ENCODE assay signal across 26 cellular contexts in the genomic region with DNA sequence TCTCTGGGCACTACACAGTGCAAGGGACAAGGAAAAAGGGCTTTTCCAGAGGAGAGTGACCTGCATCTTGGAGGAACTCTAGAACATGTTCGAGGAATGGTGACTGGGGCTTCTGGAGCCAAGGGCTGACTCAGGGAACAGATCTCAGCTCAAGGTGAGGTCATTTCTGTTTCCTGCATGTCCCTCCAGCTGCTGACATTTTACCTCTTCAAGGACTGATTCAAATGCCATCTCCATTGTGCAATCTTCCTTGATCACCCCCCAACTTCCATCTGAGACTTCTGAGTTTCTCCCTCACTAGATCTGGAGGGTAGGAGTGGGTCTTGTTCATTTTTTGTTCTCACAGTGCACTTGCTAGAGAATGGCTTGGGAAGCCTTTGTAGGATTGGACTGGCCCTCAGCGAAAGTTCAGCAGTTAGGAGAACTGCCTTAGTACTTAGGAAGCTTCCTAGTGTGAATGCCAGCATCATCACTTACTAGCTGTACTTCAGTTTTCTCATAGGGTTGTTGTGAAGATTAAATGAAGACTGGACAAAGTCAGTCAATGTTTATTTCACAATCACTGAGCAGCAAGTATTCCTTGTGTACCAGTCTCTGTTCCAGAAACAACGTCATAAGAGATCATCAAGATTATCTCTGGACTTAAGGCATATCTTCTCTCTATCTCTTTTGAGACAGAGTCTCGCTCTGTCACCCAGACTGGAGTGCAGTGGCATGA. TPM values are rescaled to one million over a fixed set of nuclear protein-coding genes. Genes with fewer than 3 reads are reported as not detected.
A peak's percentile ranks its signal among the peaks of the same experiment; 100 is the strongest.
DNase-seq lines count a peak whose midpoint lies in the region; ATAC-seq, FAIRE-seq and TF ChIP-seq lines count a peak whose summit lies in the region.
"Had no signal": no experiment of that assay in that cellular context is flagged by ENCODE, and none has a peak within 500 bp of the region (broad histone marks: within the 10 kb centered on the region; RNA-seq: fewer than 3 reads in every experiment).

No MANE protein-coding gene starts in this region.

- no TSS peak for BruUV-seq in HCT116 (replicated peaks; lab: Mats Ljungman, UMichigan)

- H3K23ac ChIP-seq in H1 (ENCODE audit: insufficient read length), result no peak overlapping the region

- no peak overlapping the region for H4K91ac ChIP-seq in H1 (replicated peaks; ENCODE audit: insufficient read length, low read length)

- no peak overlapping the region for H2BK120ac ChIP-seq in H1 (replicated peaks; ENCODE audit: low read depth, low read length)

- H4K8ac ChIP-seq in H1 (ENCODE audit: extremely low read depth, insufficient read depth, low read length), result no peak overlapping the region

- 83% methylated on average over 4 of the region's 4 CpGs; no CpG with 5 or more reads in 1 of the 2 experiments for WGBS in H1 (ENCODE audit: extremely low coverage in 1 of 2, insufficient coverage in 1 of 2, insufficient read length in 1 of 2, insufficient replicate concordance in 2 of 2, low coverage in 1 of 2, low lambda C conversion rate in 2 of 2, missing lambda C conversion rate in 1 of 2), 2 experiments

- H3K23me2 ChIP-seq in H1 (ENCODE audit: low read depth, low read length), result peaks cover 10% of the 10 kb centered on the region

- no peaks in the 10 kb centered on the region for H3K9me2 ChIP-seq in HCT116 (ENCODE audit: insufficient read depth)
- H3K9me2 ChIP-seq: SK-N-SH had no signal

- ATAC-seq in HCT116 (no peak), left lung (no peak)
- no peak for ATAC-seq in natural killer cell treated with Interleukin-12 subunit alpha and Interleukin-12 subunit beta and Interleukin-15 and Interleukin-18, amount 100 ng/mL, for 72 hours
- ATAC-seq: activated CD4-positive, CD25-positive, alpha-beta regulatory T cell treated with anti-CD3 and anti-CD28 coated beads, Interleukin-2, amount 50 U/mL, for 24 hours; stimulated activated naive CD8-positive, alpha-beta T cell treated with anti-CD3 and anti-CD28 coated beads, Interleukin-15, Interleukin-2, amounts not matched to agents 100 U/mL and 50 U/mL, for 24 hours had no signal

- no peak overlapping the region for H3K4ac ChIP-seq in H1 (replicated peaks; ENCODE audit: insufficient read length, low read depth, low read length)

- H3K9me3 ChIP-seq in HCT116 (ENCODE audit: control insufficient read depth in 1 of 2, insufficient read depth in 1 of 2, low read depth in 1 of 2, low read length in 2 of 2) (no peaks in the 10 kb centered on the region), H1 (ENCODE audit: insufficient read depth in 2 of 2, low read depth in 1 of 2, low read length in 1 of 2) (no peaks in the 10 kb centered on the region), left lung (no peaks in the 10 kb centered on the region)
- H3K9me3 ChIP-seq: SK-N-SH, tibial nerve had no signal

- H3K27me3 ChIP-seq in HCT116 (ENCODE audit: insufficient read depth, low read length), result no peaks in the 10 kb centered on the region
- H3K27me3 ChIP-seq in H1 (replicated peaks in 1 of 4; ENCODE audit: control insufficient read depth in 3 of 4, extremely low read depth in 1 of 4, insufficient read depth in 3 of 4, low read length in 3 of 4), result no peaks in the 10 kb centered on the region; a peak in 1 of 7 replicates
- H3K27me3 ChIP-seq in left lung, result no peaks in the 10 kb centered on the region
- H3K27me3 ChIP-seq: tibial nerve had no signal

- POLR2A ChIA-PET in HCT116 (lab: Charles Lee), result no interaction called here
- POLR2A ChIA-PET in H1 (lab: Charles Lee; ENCODE audit: partially characterized antibody), result no interaction called here
- POLR2A ChIA-PET in activated CD4-positive, alpha-beta T cell treated with anti-CD3 and anti-CD28 coated beads, Interleukin-2, amount 10 ng/mL, durations not matched to agents 7 days and 5 days (lab: Charles Lee), result no interaction called here

- CTCF ChIA-PET in HCT116 (lab: Charles Lee), result no interaction called here
- CTCF ChIA-PET in H1 (lab: Charles Lee; ENCODE audit: partially characterized antibody), result interaction anchor here (0.6 to 2.4 kb wide), 8 partner anchors 7 to 182 kb away, joined by 3 to 13 read pairs (median 4); partner anchors contain the start of gene CIB2
- CTCF ChIA-PET in activated CD4-positive, alpha-beta T cell treated with anti-CD3 and anti-CD28 coated beads, Interleukin-2, amount 10 ng/mL, durations not matched to agents 7 days and 5 days (lab: Charles Lee), result interaction anchor here (2.3 to 2.4 kb wide), 2 partner anchors 9 to 15 kb away, joined by 8 to 14 read pairs; partner anchors contain the start of gene CIB2

- H2AK5ac ChIP-seq in H1 (ENCODE audit: low read depth, low read length), result no peak overlapping the region

- H3K4me3 ChIP-seq in HCT116 (replicated peaks in 1 of 2; ENCODE audit: low read depth in 1 of 2, low read length in 2 of 2), result no peak overlapping the region
- H3K4me3 ChIP-seq in H1 (ENCODE audit: extremely low read depth in 1 of 4, insufficient read depth in 2 of 4, low read depth in 3 of 4, low read length in 4 of 4), result no peak overlapping the region
- no peak overlapping the region for H3K4me3 ChIP-seq in left lung
- H3K4me3 ChIP-seq: neural progenitor cell, smooth muscle cell, tibial nerve had no signal

- H3K27ac ChIP-seq in HCT116 (ENCODE audit: low read depth, low read length), result no peak overlapping the region
- no peak overlapping the region for H3K27ac ChIP-seq in H1 (ENCODE audit: low read depth, low read length)
- no peak overlapping the region for H3K27ac ChIP-seq in left lung
- H3K27ac ChIP-seq: neural progenitor cell, tibial nerve had no signal

- peaks cover 24 to 26% of the 10 kb centered on the region in 2 donors for H3K4me1 Mint-ChIP-seq in natural killer cell treated with Interleukin-12 subunit alpha and Interleukin-12 subunit beta and Interleukin-15 and Interleukin-18, amount 100 ng/mL, for 72 hours (ENCODE audit: low read depth in 2 of 2)
- peaks cover 29% of the 10 kb centered on the region for H3K4me1 Mint-ChIP-seq in activated CD4-positive, alpha-beta T cell treated with anti-CD3 and anti-CD28 coated beads, Interleukin-2, amount 10 ng/mL, durations not matched to agents 7 days and 5 days

- H3K27ac Mint-ChIP-seq in natural killer cell treated with Interleukin-12 subunit alpha and Interleukin-12 subunit beta and Interleukin-15 and Interleukin-18, amount 100 ng/mL, for 72 hours, result peak overlapping the region; percentile 7 to 98
- no peak overlapping the region for H3K27ac Mint-ChIP-seq in activated CD4-positive, alpha-beta T cell treated with anti-CD3 and anti-CD28 coated beads, Interleukin-2, amount 10 ng/mL, durations not matched to agents 7 days and 5 days
- H3K27ac Mint-ChIP-seq: activated naive CD8-positive, alpha-beta T cell had no signal

- no peak overlapping the region for H2BK5ac ChIP-seq in H1 (ENCODE audit: low read depth, low read length)

- H2AFZ ChIP-seq in HCT116 (ENCODE audit: low read depth, low read length, poor library complexity, severe bottlenecking), result no peak overlapping the region
- no peak overlapping the region for H2AFZ ChIP-seq in H1 (ENCODE audit: low read length)
- H2AFZ ChIP-seq: neural progenitor cell had no signal

- no peaks in the 10 kb centered on the region for H3K36me3 Mint-ChIP-seq in natural killer cell treated with Interleukin-12 subunit alpha and Interleukin-12 subunit beta and Interleukin-15 and Interleukin-18, amount 100 ng/mL, for 72 hours
- H3K36me3 Mint-ChIP-seq in activated CD4-positive, alpha-beta T cell treated with anti-CD3 and anti-CD28 coated beads, Interleukin-2, amount 10 ng/mL, durations not matched to agents 7 days and 5 days (ENCODE audit: low read depth), result peaks cover 5% of the 10 kb centered on the region
- H3K36me3 Mint-ChIP-seq: activated naive CD8-positive, alpha-beta T cell had no signal

- H3K14ac ChIP-seq in H1 (ENCODE audit: insufficient read length), result no peak overlapping the region

- FAIRE-seq in H1 (lab: Jason Lieb, UNC), result no peak
- FAIRE-seq: colon, RCC 7860 had no signal

- H3K18ac ChIP-seq in H1 (ENCODE audit: extremely low read depth, low read length), result no peak overlapping the region

- peaks cover 4 to 36% of the 10 kb centered on the region in 2 experiments; a peak in 3 of 4 replicates for H3K4me1 ChIP-seq in HCT116 (ENCODE audit: control insufficient read depth in 1 of 2, insufficient read depth in 2 of 2, low read length in 2 of 2)
- peaks cover 0 to 4% (median 0%) of the 10 kb centered on the region in 4 experiments; a peak in 2 of 7 replicates for H3K4me1 ChIP-seq in H1 (replicated peaks in 1 of 4; ENCODE audit: control insufficient read depth in 3 of 4, insufficient read depth in 4 of 4, low read length in 3 of 4)
- peaks cover 12 to 29% of the 10 kb centered on the region in 2 donors for H3K4me1 ChIP-seq in left lung
- H3K4me1 ChIP-seq: neural progenitor cell had no signal

- H3K9ac ChIP-seq in HCT116 (ENCODE audit: low read length) (no peak overlapping the region), H1 (replicated peaks in 1 of 4; ENCODE audit: extremely low read depth in 1 of 4, low read depth in 3 of 4, low read length in 3 of 4) (no peak overlapping the region)
- H3K9ac ChIP-seq: neural progenitor cell, SK-N-SH had no signal

- no peak overlapping the region for H3K56ac ChIP-seq in H1 (replicated peaks; ENCODE audit: insufficient read length, low read depth, low read length)

- TF ChIP-seq RAD21 in HCT116 (IDR thresholded peaks at IDR 0.05; ENCODE audit: low read depth), result no peak
- no peak for TF ChIP-seq RAD21 in H1 (IDR thresholded peaks at IDR 0.05 in 1 of 2, conservative IDR thresholded peaks at IDR 0.05 in 1 of 2; ENCODE audit: low read depth in 2 of 2, low read length in 2 of 2)

- DNase-seq in HCT116 (ENCODE audit: low read depth, low spot score), result no peak
- peak; percentile 12 for DNase-seq in MV-4-11 (lab: John Stamatoyannopoulos, UW)
- no peak for DNase-seq in H1 (ENCODE audit: low read depth in 1 of 2, low spot score in 2 of 2)
- no peak for DNase-seq in natural killer cell treated with Interleukin-12 subunit alpha and Interleukin-12 subunit beta and Interleukin-15 and Interleukin-18, amount 100 ng/mL, for 72 hours (ENCODE audit: low spot score)
- no peak for DNase-seq in activated CD4-positive, alpha-beta T cell treated with anti-CD3 and anti-CD28 coated beads, Interleukin-2, amount 10 ng/mL, durations not matched to agents 7 days and 5 days
- no peak for DNase-seq in central memory CD4-positive, alpha-beta T cell
- DNase-seq in activated CD4-positive, alpha-beta T cell treated with anti-CD3 and anti-CD28 coated beads, Interleukin-2, amount 50 U/mL, for 48 hours, result no peak
- DNase-seq in left lung, result no peak
- DNase-seq: activated T-cell treated with anti-CD3 and anti-CD28 coated beads, Interleukin-2, amount 50 U/mL, for 48 hours; CD4-positive, alpha-beta T cell; GDM1; NCI-H1092; NCI-H2029 treated with DMSO at 0.1 percent for 48 hours; NCI-H510A treated with DMSO at 0.1 percent for 48 hours; NK-92 treated with Interleukin-12 subunit alpha and Interleukin-12 subunit beta, amount 100 ng/mL, for 24 hours; SK-N-SH; stimulated activated CD4-positive, alpha-beta T cell treated with anti-CD3 and anti-CD28 coated beads, Interleukin-2, amount 100 ng/mL, for 48 hours; stimulated activated naive CD8-positive, alpha-beta T cell treated with anti-CD3 and anti-CD28 coated beads, Interleukin-15, Interleukin-2, amounts not matched to agents 100 U/mL and 50 U/mL, for 24 hours had no signal

- intact Hi-C loops in HCT116 (cut with micrococcal nuclease), result no loop called here
- intact Hi-C loops in left lung (cut with DNase I), result no loop called here

- H3K27me3 Mint-ChIP-seq in natural killer cell treated with Interleukin-12 subunit alpha and Interleukin-12 subunit beta and Interleukin-15 and Interleukin-18, amount 100 ng/mL, for 72 hours, result no peaks in the 10 kb centered on the region
- no peaks in the 10 kb centered on the region for H3K27me3 Mint-ChIP-seq in activated CD4-positive, alpha-beta T cell treated with anti-CD3 and anti-CD28 coated beads, Interleukin-2, amount 10 ng/mL, durations not matched to agents 7 days and 5 days
- H3K27me3 Mint-ChIP-seq: activated naive CD8-positive, alpha-beta T cell; CD4-positive, alpha-beta T cell; progenitor cell of endocrine pancreas had no signal

- TF ChIP-seq POLR2A in HCT116 (IDR thresholded peaks at IDR 0.05; ENCODE audit: borderline replicate concordance, extremely low read depth, insufficient read depth, insufficient read length), result no peak
- TF ChIP-seq POLR2A in H1 (IDR thresholded peaks at IDR 0.05; ENCODE audit: control extremely low read depth in 1 of 2, low read depth in 2 of 2, low read length in 2 of 2), result no peak

- H3K36me3 ChIP-seq in HCT116 (ENCODE audit: control insufficient read depth in 1 of 2, insufficient read depth in 2 of 2, low read length in 2 of 2), result no peaks in the 10 kb centered on the region
- no peaks in the 10 kb centered on the region for H3K36me3 ChIP-seq in H1 (ENCODE audit: control insufficient read depth in 2 of 4, insufficient read depth in 4 of 4, low read length in 3 of 4)
- H3K36me3 ChIP-seq in left lung, result no peaks in the 10 kb centered on the region
- H3K36me3 ChIP-seq: neural progenitor cell, tibial nerve had no signal

- no peak overlapping the region for H4K5ac ChIP-seq in H1 (ENCODE audit: insufficient read length, low read depth, low read length)

- H3K9me3 Mint-ChIP-seq in natural killer cell treated with Interleukin-12 subunit alpha and Interleukin-12 subunit beta and Interleukin-15 and Interleukin-18, amount 100 ng/mL, for 72 hours, result no peaks in the 10 kb centered on the region
- H3K9me3 Mint-ChIP-seq in activated CD4-positive, alpha-beta T cell treated with anti-CD3 and anti-CD28 coated beads, Interleukin-2, amount 10 ng/mL, durations not matched to agents 7 days and 5 days, result no peaks in the 10 kb centered on the region
- H3K9me3 Mint-ChIP-seq: CD4-positive, alpha-beta T cell; neural progenitor cell had no signal

- TF ChIP-seq CTCF in HCT116 (IDR thresholded peaks at IDR 0.05 in 2 of 3, conservative IDR thresholded peaks at IDR 0.05 in 1 of 3; ENCODE audit: borderline replicate concordance in 1 of 3, insufficient read depth in 1 of 3, low read depth in 2 of 3, low read length in 2 of 3) (no peak), H1 (IDR thresholded peaks at IDR 0.05; ENCODE audit: control extremely low read depth in 1 of 3, insufficient read depth in 1 of 3, low read depth in 1 of 3, low read length in 3 of 3) (no peak), left lung (IDR thresholded peaks at IDR 0.05) (no peak)

- H3K4me3 Mint-ChIP-seq in natural killer cell treated with Interleukin-12 subunit alpha and Interleukin-12 subunit beta and Interleukin-15 and Interleukin-18, amount 100 ng/mL, for 72 hours, result no peak overlapping the region
- no peak overlapping the region for H3K4me3 Mint-ChIP-seq in activated CD4-positive, alpha-beta T cell treated with anti-CD3 and anti-CD28 coated beads, Interleukin-2, amount 10 ng/mL, durations not matched to agents 7 days and 5 days

- no peak overlapping the region for H3K4me2 ChIP-seq in HCT116 (ENCODE audit: low read length)
- no peak overlapping the region for H3K4me2 ChIP-seq in H1 (ENCODE audit: insufficient read depth in 1 of 2, low read depth in 2 of 2, low read length in 2 of 2)
- H3K4me2 ChIP-seq: neural progenitor cell, SK-N-SH, smooth muscle cell had no signal

- H2BK15ac ChIP-seq in H1 (ENCODE audit: low read length), result no peak overlapping the region

- RAD21 ChIA-PET in HCT116 (lab: Charles Lee; ENCODE audit: low non-redundant PET in 1 of 2, low total read pairs in 2 of 2, uncharacterized antibody in 2 of 2, unreplicated experiment in 2 of 2), result no interaction called here

- H3K79me2 ChIP-seq in HCT116 (ENCODE audit: insufficient read depth, low read length) (peaks cover 22% of the 10 kb centered on the region), H1 (ENCODE audit: control insufficient read depth in 1 of 2, insufficient read depth in 2 of 2, low read length in 2 of 2) (no peaks in the 10 kb centered on the region)

- H4K20me1 ChIP-seq in HCT116 (ENCODE audit: insufficient read depth) (no peaks in the 10 kb centered on the region), H1 (replicated peaks in 1 of 2; ENCODE audit: control insufficient read depth in 1 of 2, insufficient read depth in 2 of 2, low read length in 2 of 2) (peaks cover 0 to 5% of the 10 kb centered on the region in 2 experiments)

- H2BK12ac ChIP-seq in H1 (ENCODE audit: low read depth, low read length), result no peak overlapping the region

- no peak for TF ChIP-seq EP300 in H1 (IDR thresholded peaks at IDR 0.05; ENCODE audit: borderline replicate concordance in 1 of 2, low read depth in 2 of 2, low read length in 2 of 2)

- no peak overlapping the region for H2BK20ac ChIP-seq in H1 (ENCODE audit: low read length)

- no peaks in the 10 kb centered on the region for H3K79me1 ChIP-seq in H1 (ENCODE audit: low read depth, low read length)

RNA-seq across cellular contexts. Expression of gene IDH3A, which starts 2.6 kb away (rescaled TPM):
- total RNA-seq in HCT116 (2021; ENCODE audit: unreplicated experiment) (115 TPM), left lung (10 to 100 TPM; 60.3 to 81.1 TPM)
- 47.2 and 67.9 TPM in 2 replicates for polyA plus RNA-seq in HCT116 (2012)
- 36.8 and 41.5 TPM in 2 replicates for total RNA-seq in H1 (2021; fragmentation: NEBNext Ultra II Directional; extraction: Animal tissue kit (Norgen Biotek cat#: 25700))
- 15.1 and 23.4 TPM in 2 replicates for polyA plus RNA-seq in H1 (2011; rRNA removed)
- 27.9 TPM for polyA plus RNA-seq in H1 (2011; cell fraction: cytosol; rRNA removed)
- polyA plus RNA-seq in H1 (2011; cell fraction: nucleus; rRNA removed), result 8.5 TPM
- 23.3 to 41.1 TPM (median 25.3 TPM) in 4 replicates for polyA plus RNA-seq in H1 (2012, experiment 1 of 2)
- polyA plus RNA-seq in H1 (2012, experiment 2 of 2), result 2.6 TPM
- 16.8 TPM for polyA plus RNA-seq in H1 (2013, experiment 1 of 2)
- 15.2 TPM for polyA plus RNA-seq in H1 (2013, experiment 2 of 2)
- 24.8 and 45.7 TPM in 2 replicates for polyA minus RNA-seq in H1 (2011; rRNA and poly(A)+ RNA removed)
- polyA minus RNA-seq in H1 (2011; cell fraction: cytosol; rRNA and poly(A)+ RNA removed), result 24.2 TPM
- 16.6 TPM for polyA minus RNA-seq in H1 (2011; cell fraction: nucleus; rRNA and poly(A)+ RNA removed)
- total RNA-seq in natural killer cell treated with Interleukin-12 subunit alpha and Interleukin-12 subunit beta and Interleukin-15 and Interleukin-18, amount 100 ng/mL, for 72 hours, result 100 to 1,000 TPM; 135 to 169 TPM
- 10 to 100 TPM; 65.1 to 71.2 TPM for total RNA-seq in activated CD4-positive, alpha-beta T cell treated with anti-CD3 and anti-CD28 coated beads, Interleukin-2, amount 10 ng/mL, durations not matched to agents 7 days and 5 days

RNA-seq across cellular contexts. Expression of gene CIB2, which starts 15.4 kb away (rescaled TPM):
- total RNA-seq in HCT116 (2021; ENCODE audit: unreplicated experiment), result 17.3 TPM
- polyA plus RNA-seq in HCT116 (2012), result 24.6 and 27.5 TPM in 2 replicates
- 45.8 and 46.8 TPM in 2 replicates for total RNA-seq in H1 (2021; fragmentation: NEBNext Ultra II Directional; extraction: Animal tissue kit (Norgen Biotek cat#: 25700))
- 41.5 and 52.0 TPM in 2 replicates for polyA plus RNA-seq in H1 (2011; rRNA removed)
- polyA plus RNA-seq in H1 (2011; cell fraction: cytosol; rRNA removed), result 37.0 TPM
- polyA plus RNA-seq in H1 (2011; cell fraction: nucleus; rRNA removed), result 26.3 TPM
- 42.5 to 59.9 TPM (median 53.2 TPM) in 4 replicates for polyA plus RNA-seq in H1 (2012, experiment 1 of 2)
- polyA plus RNA-seq in H1 (2012, experiment 2 of 2), result 56.5 TPM
- polyA plus RNA-seq in H1 (2013, experiment 1 of 2), result 37.4 TPM
- polyA plus RNA-seq in H1 (2013, experiment 2 of 2), result 34.3 TPM
- polyA minus RNA-seq in H1 (2011; rRNA and poly(A)+ RNA removed), result 49.1 and 79.1 TPM in 2 replicates
- 16.4 TPM for polyA minus RNA-seq in H1 (2011; cell fraction: cytosol; rRNA and poly(A)+ RNA removed)
- 17.0 TPM for polyA minus RNA-seq in H1 (2011; cell fraction: nucleus; rRNA and poly(A)+ RNA removed)
- 1 to 10 TPM in 1 of 2 donors, under 1 TPM in 1; 0.67 to 1.8 TPM for total RNA-seq in natural killer cell treated with Interleukin-12 subunit alpha and Interleukin-12 subunit beta and Interleukin-15 and Interleukin-18, amount 100 ng/mL, for 72 hours
- total RNA-seq in activated CD4-positive, alpha-beta T cell treated with anti-CD3 and anti-CD28 coated beads, Interleukin-2, amount 10 ng/mL, durations not matched to agents 7 days and 5 days, result under 1 TPM; 0.44 to 0.55 TPM
- total RNA-seq in left lung, result 1 to 10 TPM; 1.3 to 3.5 TPM

RNA-seq across cellular contexts. Expression of gene SH2D7, which starts 54.2 kb away (rescaled TPM):
- total RNA-seq in HCT116 (2021; ENCODE audit: unreplicated experiment) (not detected), left lung (not detected)
- polyA plus RNA-seq in HCT116 (2012), result 0.04 and 0.12 TPM in 2 replicates
- total RNA-seq in H1 (2021; fragmentation: NEBNext Ultra II Directional; extraction: Animal tissue kit (Norgen Biotek cat#: 25700)), result not detected in 2 replicates
- polyA plus RNA-seq in H1 (2011; rRNA removed), result not detected in 2 replicates
- polyA plus RNA-seq in H1 (2011; cell fraction: cytosol; rRNA removed), result not detected
- polyA plus RNA-seq in H1 (2011; cell fraction: nucleus; rRNA removed), result not detected
- 0.44 to 0.78 TPM (median 0.58 TPM) in 4 replicates for polyA plus RNA-seq in H1 (2012, experiment 1 of 2)
- 0.54 TPM for polyA plus RNA-seq in H1 (2012, experiment 2 of 2)
- polyA plus RNA-seq in H1 (2013, experiment 1 of 2), result not detected
- not detected for polyA plus RNA-seq in H1 (2013, experiment 2 of 2)
- polyA minus RNA-seq in H1 (2011; rRNA and poly(A)+ RNA removed), result not detected in 2 replicates
- not detected for polyA minus RNA-seq in H1 (2011; cell fraction: cytosol; rRNA and poly(A)+ RNA removed)
- polyA minus RNA-seq in H1 (2011; cell fraction: nucleus; rRNA and poly(A)+ RNA removed), result not detected
- not detected for total RNA-seq in natural killer cell treated with Interleukin-12 subunit alpha and Interleukin-12 subunit beta and Interleukin-15 and Interleukin-18, amount 100 ng/mL, for 72 hours
- not detected for total RNA-seq in activated CD4-positive, alpha-beta T cell treated with anti-CD3 and anti-CD28 coated beads, Interleukin-2, amount 10 ng/mL, durations not matched to agents 7 days and 5 days
- total RNA-seq: CD4-positive, alpha-beta T cell; progenitor cell of endocrine pancreas; smooth muscle cell; tibial nerve had no signal
- polyA plus RNA-seq: SK-N-SH had no signal

Comparison
In these comparisons a context has a peak if more than half of its experiments do, and no peak if none do; other contexts are left out.
1. Of the 16 proteins assayed by ChIP-seq in both H1 and HCT116: peak only in H1: none; only in HCT116: none; in both: CEBPB; in neither: 15.